Comparison of ENCODE assay signal across 21 cellular contexts in the genomic region with DNA sequence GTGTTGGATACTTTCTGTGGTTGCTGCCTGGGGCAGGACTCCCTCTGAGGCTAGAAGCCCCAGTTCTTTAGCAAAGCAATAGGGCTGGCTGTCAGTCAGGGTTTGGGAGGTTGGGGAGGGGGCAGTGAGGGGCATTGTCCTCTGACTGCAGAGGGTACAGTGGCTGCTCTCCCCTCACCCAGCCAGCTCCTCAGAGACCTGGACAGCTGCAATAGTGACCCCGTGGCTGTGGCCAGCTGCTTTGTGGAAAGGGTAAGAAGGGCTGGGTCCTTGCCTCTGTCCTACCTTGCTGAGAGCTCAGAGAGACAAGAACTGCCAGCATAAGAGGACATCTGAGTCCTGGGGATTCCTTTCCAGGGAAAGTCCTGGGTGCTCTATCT. TPM values are rescaled to one million over a fixed set of nuclear protein-coding genes. Genes with fewer than 3 reads are reported as not detected.
DNase-seq lines count a peak whose midpoint lies in the region; ATAC-seq and TF ChIP-seq lines count a peak whose summit lies in the region.
"Had no signal": no experiment of that assay in that cellular context is flagged by ENCODE, and none has a peak within 500 bp of the region (broad histone marks: within the 10 kb centered on the region; RNA-seq: fewer than 3 reads in every experiment).

No MANE protein-coding gene starts in this region.

- in situ Hi-C loops in GM13976 (cut with MboI; ENCODE audit: low sequenced_read_pairs, unreplicated experiment), result no loop called here

- ATAC-seq in activated CD8-positive, alpha-beta T cell treated with anti-CD3 and anti-CD28 coated beads, Interleukin-2, amount 10 ng/mL, durations not matched to agents 7 days and 5 days, result no peak
- ATAC-seq in activated CD8-positive, alpha-beta T cell treated with anti-CD3 and anti-CD28 coated beads for 36 hours, result no peak

- no peak overlapping the region for H3K4me3 ChIP-seq in Caco-2 (ENCODE audit: low read depth, low read length)
- H3K4me3 ChIP-seq in prostate gland, result no peak overlapping the region
- H3K4me3 ChIP-seq: psoas muscle, SJCRH30, smooth muscle cell had no signal

- 100% methylated on average over 1 of the region's 1 CpG for WGBS in prostate gland

- no peak for TF ChIP-seq CTCF in activated CD8-positive, alpha-beta T cell treated with anti-CD3 and anti-CD28 coated beads for 36 hours (IDR thresholded peaks at IDR 0.05)
- no peak for TF ChIP-seq CTCF in GM13976 (IDR thresholded peaks at IDR 0.05; ENCODE audit: borderline replicate concordance, control extremely low read depth, extremely low read depth, insufficient read depth, missing control alignments)
- TF ChIP-seq CTCF in Caco-2 (IDR thresholded peaks at IDR 0.05; ENCODE audit: insufficient read depth in 1 of 2, low read depth in 1 of 2, low read length in 1 of 2, severe bottlenecking in 1 of 2, unreplicated experiment in 1 of 2), result no peak
- TF ChIP-seq CTCF in prostate gland (IDR thresholded peaks at IDR 0.05), result no peak

- H3K4me1 ChIP-seq in Caco-2 (peaks cover 21% of the 10 kb centered on the region), prostate gland (replicated peaks) (no peaks in the 10 kb centered on the region)
- H3K4me1 ChIP-seq: psoas muscle had no signal

- peaks cover 45% of the 10 kb centered on the region for H3K4me1 Mint-ChIP-seq in activated CD8-positive, alpha-beta T cell treated with anti-CD3 and anti-CD28 coated beads, Interleukin-2, amount 10 ng/mL, durations not matched to agents 7 days and 5 days (ENCODE audit: low read depth)
- H3K4me1 Mint-ChIP-seq in activated CD8-positive, alpha-beta T cell treated with anti-CD3 and anti-CD28 coated beads for 36 hours (ENCODE audit: low read depth), result peaks cover 4% of the 10 kb centered on the region
- H3K4me1 Mint-ChIP-seq in Caco-2 (ENCODE audit: low read depth, unreplicated experiment), result peaks cover 8% of the 10 kb centered on the region
- H3K4me1 Mint-ChIP-seq: activated B cell treated with CpG ODN at 0.5 μM for 24 hours had no signal

- intact Hi-C loops in activated CD8-positive, alpha-beta T cell treated with anti-CD3 and anti-CD28 coated beads for 36 hours (cut with micrococcal nuclease), result no loop called here
- intact Hi-C loops in Caco-2 (cut with micrococcal nuclease; ENCODE audit: unreplicated experiment), result no loop called here
- intact Hi-C loops in prostate gland (cut with DNase I), result no loop called here

- peak overlapping the region; percentile 70 for H3K27ac Mint-ChIP-seq in activated CD8-positive, alpha-beta T cell treated with anti-CD3 and anti-CD28 coated beads, Interleukin-2, amount 10 ng/mL, durations not matched to agents 7 days and 5 days
- no peak overlapping the region for H3K27ac Mint-ChIP-seq in activated CD8-positive, alpha-beta T cell treated with anti-CD3 and anti-CD28 coated beads for 36 hours
- no peak overlapping the region for H3K27ac Mint-ChIP-seq in Caco-2 (ENCODE audit: unreplicated experiment)
- H3K27ac Mint-ChIP-seq: activated B cell treated with CpG ODN at 0.5 μM for 24 hours had no signal

- TF ChIP-seq POLR2A in prostate gland (IDR thresholded peaks at IDR 0.05), result no peak

- H3K9me3 Mint-ChIP-seq in activated CD8-positive, alpha-beta T cell treated with anti-CD3 and anti-CD28 coated beads, Interleukin-2, amount 10 ng/mL, durations not matched to agents 7 days and 5 days (ENCODE audit: insufficient read depth), result no peaks in the 10 kb centered on the region
- H3K9me3 Mint-ChIP-seq in activated CD8-positive, alpha-beta T cell treated with anti-CD3 and anti-CD28 coated beads for 36 hours, result no peaks in the 10 kb centered on the region
- no peaks in the 10 kb centered on the region for H3K9me3 Mint-ChIP-seq in Caco-2 (ENCODE audit: unreplicated experiment)
- H3K9me3 Mint-ChIP-seq: activated B cell treated with CpG ODN at 0.5 μM for 24 hours, nephron had no signal

- H3K36me3 ChIP-seq in Caco-2 (ENCODE audit: control insufficient read depth, insufficient read depth, low read length), result peaks cover 16% of the 10 kb centered on the region
- H3K36me3 ChIP-seq in prostate gland, result peaks cover 0 to 4% of the 10 kb centered on the region in 2 donors

- no peaks in the 10 kb centered on the region for H3K36me3 Mint-ChIP-seq in activated CD8-positive, alpha-beta T cell treated with anti-CD3 and anti-CD28 coated beads, Interleukin-2, amount 10 ng/mL, durations not matched to agents 7 days and 5 days (ENCODE audit: low read depth)
- H3K36me3 Mint-ChIP-seq in activated CD8-positive, alpha-beta T cell treated with anti-CD3 and anti-CD28 coated beads for 36 hours (ENCODE audit: low read depth), result no peaks in the 10 kb centered on the region
- peaks cover 59% of the 10 kb centered on the region for H3K36me3 Mint-ChIP-seq in Caco-2 (ENCODE audit: insufficient read depth, unreplicated experiment)

- H3K27ac ChIP-seq in angular gyrus (ENCODE audit: low read depth, low read length) (peak overlapping the region; percentile 26), layer of hippocampus (ENCODE audit: low read depth, low read length) (peak overlapping the region; percentile 7), temporal lobe (ENCODE audit: low read depth, low read length) (peak overlapping the region; percentile 23), prostate gland (no peak overlapping the region)
- H3K27ac ChIP-seq: C4-2B, SJCRH30 had no signal

- H3K4me3 Mint-ChIP-seq in activated CD8-positive, alpha-beta T cell treated with anti-CD3 and anti-CD28 coated beads, Interleukin-2, amount 10 ng/mL, durations not matched to agents 7 days and 5 days, result no peak overlapping the region
- H3K4me3 Mint-ChIP-seq in activated CD8-positive, alpha-beta T cell treated with anti-CD3 and anti-CD28 coated beads for 36 hours, result no peak overlapping the region
- no peak overlapping the region for H3K4me3 Mint-ChIP-seq in Caco-2 (ENCODE audit: unreplicated experiment)
- H3K4me3 Mint-ChIP-seq: activated B cell treated with CpG ODN at 0.5 μM for 24 hours, nephron had no signal

- DNase-seq in activated CD8-positive, alpha-beta T cell treated with anti-CD3 and anti-CD28 coated beads, Interleukin-2, amount 10 ng/mL, durations not matched to agents 7 days and 5 days, result no peak
- DNase-seq in activated CD8-positive, alpha-beta T cell treated with anti-CD3 and anti-CD28 coated beads for 36 hours, result no peak
- DNase-seq in GM13976 (ENCODE audit: low spot score), result no peak
- no peak for DNase-seq in Caco-2
- DNase-seq in prostate gland (ENCODE audit: low spot score), result no peak
- DNase-seq: activated B cell treated with CpG ODN at 0.5 μM for 24 hours; anterior cingulate cortex; hypothalamus; mesenchymal stem cell; NCI-H1417 treated with DMSO at 0.1 percent for 48 hours; NCI-H69; SJCRH30; stimulated activated CD4-positive, alpha-beta T cell treated with anti-CD3 and anti-CD28 coated beads, Interleukin-4, amount 100 ng/mL, for 24 hours had no signal

- CTCF ChIA-PET in activated CD8-positive, alpha-beta T cell treated with anti-CD3 and anti-CD28 coated beads, Interleukin-2, amount 10 ng/mL, durations not matched to agents 7 days and 5 days (lab: Charles Lee), result interaction anchor here (0.7 kb wide), 1 partner anchor 32 kb away, joined by 3 read pairs; no protein-coding TSS in a partner anchor
- CTCF ChIA-PET in activated CD8-positive, alpha-beta T cell treated with anti-CD3 and anti-CD28 coated beads for 36 hours (lab: Charles Lee), result no interaction called here
- CTCF ChIA-PET in Caco-2 (lab: Charles Lee), result no interaction called here

- no peaks in the 10 kb centered on the region for H3K9me3 ChIP-seq in Caco-2
- no peaks in the 10 kb centered on the region for H3K9me3 ChIP-seq in prostate gland
- H3K9me3 ChIP-seq: psoas muscle, SJCRH30 had no signal

- no peaks in the 10 kb centered on the region for H3K27me3 ChIP-seq in layer of hippocampus (ENCODE audit: control insufficient read depth, insufficient read depth, low read length)
- H3K27me3 ChIP-seq in Caco-2 (replicated peaks; ENCODE audit: control insufficient read depth, insufficient read depth, low read length), result no peaks in the 10 kb centered on the region
- no peaks in the 10 kb centered on the region for H3K27me3 ChIP-seq in prostate gland (replicated peaks; ENCODE audit: insufficient read depth)
- H3K27me3 ChIP-seq: SJCRH30 had no signal

- BruUV-seq in Caco-2 (replicated peaks; lab: Mats Ljungman, UMichigan), result no TSS peak

- H3K27me3 Mint-ChIP-seq in activated CD8-positive, alpha-beta T cell treated with anti-CD3 and anti-CD28 coated beads, Interleukin-2, amount 10 ng/mL, durations not matched to agents 7 days and 5 days (ENCODE audit: low read depth), result peaks cover 2% of the 10 kb centered on the region
- H3K27me3 Mint-ChIP-seq in activated CD8-positive, alpha-beta T cell treated with anti-CD3 and anti-CD28 coated beads for 36 hours, result no peaks in the 10 kb centered on the region
- no peaks in the 10 kb centered on the region for H3K27me3 Mint-ChIP-seq in Caco-2 (ENCODE audit: insufficient read depth, unreplicated experiment)

- POLR2A ChIA-PET in activated CD8-positive, alpha-beta T cell treated with anti-CD3 and anti-CD28 coated beads, Interleukin-2, amount 10 ng/mL, durations not matched to agents 7 days and 5 days (lab: Charles Lee), result no interaction called here
- POLR2A ChIA-PET in activated CD8-positive, alpha-beta T cell treated with anti-CD3 and anti-CD28 coated beads for 36 hours (lab: Charles Lee), result no interaction called here
- POLR2A ChIA-PET in Caco-2 (lab: Charles Lee), result no interaction called here

RNA-seq across cellular contexts. Expression of a gene that starts 25.8 kb away (rescaled TPM):
- total RNA-seq in activated CD8-positive, alpha-beta T cell treated with anti-CD3 and anti-CD28 coated beads, Interleukin-2, amount 10 ng/mL, durations not matched to agents 7 days and 5 days, result 1 to 10 TPM; 7.3 to 7.8 TPM
- total RNA-seq in activated CD8-positive, alpha-beta T cell treated with anti-CD3 and anti-CD28 coated beads for 36 hours, result 1 to 10 TPM; 2.7 to 2.8 TPM
- 7.1 TPM for total RNA-seq in temporal lobe
- total RNA-seq in Caco-2 (2022), result 85.9 and 90.8 TPM in 2 replicates
- total RNA-seq in prostate gland, result 10 to 100 TPM; 57.8 to 69.7 TPM
- total RNA-seq: OCI-LY7 had no signal

Comparison
In these comparisons a context has a peak if more than half of its experiments do, and no peak if none do; other contexts are left out.
1. H3K27ac ChIP-seq: peak in angular gyrus (single experiment), layer of hippocampus (single experiment) and temporal lobe (single experiment); none in prostate gland (0 of 2).